In the genomic region with DNA sequence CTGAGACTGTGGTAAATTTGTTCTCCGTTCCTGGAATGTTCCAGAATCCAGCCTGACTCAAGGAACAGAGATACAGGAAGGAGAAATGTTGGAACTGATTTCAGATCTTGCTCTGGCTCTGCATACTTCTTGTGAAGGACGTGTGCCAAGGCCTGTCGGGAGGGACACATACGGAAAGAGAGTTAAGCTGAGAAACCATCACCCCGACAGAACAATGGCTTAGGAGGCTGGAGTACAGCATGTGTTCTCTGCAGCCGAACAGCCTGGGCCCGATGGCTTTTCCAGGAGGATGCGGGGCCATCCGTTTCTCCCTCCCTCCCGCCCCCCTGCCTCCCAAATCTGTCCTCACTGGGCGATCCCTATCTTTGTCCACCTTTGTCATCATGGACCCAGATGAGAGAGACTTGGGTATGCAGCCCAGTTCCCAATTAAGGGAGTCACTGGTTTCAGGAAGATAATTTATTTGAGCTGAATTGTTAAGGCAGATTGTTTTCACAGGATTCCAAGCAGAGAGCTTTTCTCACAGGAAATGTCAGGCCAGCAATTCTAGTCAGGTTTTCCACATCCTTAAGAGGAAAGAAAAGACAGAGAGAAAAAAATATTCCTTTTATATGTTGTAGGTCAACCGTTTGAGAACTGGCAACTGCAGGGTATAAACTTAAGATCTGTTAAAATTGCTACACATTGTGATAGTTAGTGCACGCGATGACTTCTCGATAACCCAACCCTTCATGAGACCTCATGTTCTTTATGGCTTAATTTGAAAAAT, we compare ENCODE assay signal across 11 cellular contexts. TPM values are rescaled to one million over a fixed set of nuclear protein-coding genes. Genes with fewer than 3 reads are reported as not detected.
DNase-seq lines count a peak whose midpoint lies in the region; ATAC-seq and TF ChIP-seq lines count a peak whose summit lies in the region.
"Had no signal": no experiment of that assay in that cellular context is flagged by ENCODE, and none has a peak within 500 bp of the region (broad histone marks: within the 10 kb centered on the region; RNA-seq: fewer than 3 reads in every experiment).

No MANE protein-coding gene starts in this region.

- DNase-seq in caudate nucleus (lab: John Stamatoyannopoulos, UW) (peak in 1 of 61 donors; percentile 34), Right ventricle myocardium superior (peak; percentile 67), ovary (no peak), DMS79 (lab: John Stamatoyannopoulos, UW) (no peak)
- no peak for DNase-seq in stimulated activated CD4-positive, alpha-beta T cell treated with anti-CD3 and anti-CD28 coated beads, Interleukin-2, amount 100 ng/mL, for 24 hours
- DNase-seq: activated CD4-positive, alpha-beta T cell treated with anti-CD3 and anti-CD28 coated beads, Interleukin-2, amount 10 ng/mL, durations not matched to agents 24 days and 14 days; activated T-cell treated with anti-CD3 and anti-CD28 coated beads, Interleukin-2, amount 50 U/mL, for 48 hours; MV-4-11; T-helper 17 cell had no signal

- intact Hi-C loops in Right ventricle myocardium superior (cut with DNase I) (loop anchor here (10.0 kb wide), 1 partner anchor 78 kb away; no protein-coding TSS in a partner anchor), ovary (cut with DNase I) (loop anchor here in 1 of 4 donors (10.0 kb wide), 1 partner anchor 98 kb away; a partner anchor contains a TSS)

- H3K36me3 ChIP-seq in ovary, result no peaks in the 10 kb centered on the region
- no peaks in the 10 kb centered on the region for H3K36me3 ChIP-seq in urinary bladder (ENCODE audit: insufficient read depth)

- no peak for TF ChIP-seq EP300 in ovary (IDR thresholded peaks at IDR 0.05)

- no peaks in the 10 kb centered on the region for H3K27me3 ChIP-seq in ovary

- no peaks in the 10 kb centered on the region for H3K9me3 ChIP-seq in ovary

- no peak for TF ChIP-seq POLR2A in ovary (IDR thresholded peaks at IDR 0.05)

- H3K27ac ChIP-seq in caudate nucleus (ENCODE audit: low read depth, low read length), result peak overlapping the region; percentile 85
- peak overlapping the region; percentile 24 to 62 for H3K27ac ChIP-seq in ovary
- H3K27ac ChIP-seq in urinary bladder (ENCODE audit: low read depth), result peak overlapping the region; percentile 48

- ATAC-seq in Right ventricle myocardium superior (ENCODE audit: poor library complexity) (peak; percentile 56), HG03565 (IDR thresholded peaks at IDR 0.05; ENCODE audit: unreplicated experiment) (no peak)
- ATAC-seq: T-helper 17 cell had no signal

- H3K4me1 ChIP-seq in ovary (ENCODE audit: insufficient read depth) (peaks cover 11% of the 10 kb centered on the region), urinary bladder (ENCODE audit: insufficient read depth) (no peaks in the 10 kb centered on the region)

- TF ChIP-seq CTCF in ovary (IDR thresholded peaks at IDR 0.05), result no peak

- H3K4me3 ChIP-seq in ovary, result no peak overlapping the region
- H3K4me3 ChIP-seq in urinary bladder (ENCODE audit: low read depth, low read length), result no peak overlapping the region

- 30 to 46% (median 38%) methylated on average over 15 of the region's 15 CpGs for WGBS in ovary, 3 donors
- 44% methylated on average over 15 of the region's 15 CpGs for WGBS in urinary bladder

RNA-seq across cellular contexts. Expression of a gene that starts 45.3 kb away (rescaled TPM):
- total RNA-seq in Right ventricle myocardium superior (2.8 TPM), ovary (10 to 100 TPM in 5 of 7 donors, 1 to 10 TPM in 2; 7.9 to 30.3 (median 22.9) TPM), urinary bladder (12.8 TPM)
- polyA plus RNA-seq in ovary (1 to 10 TPM; 6.9 to 8.4 TPM), urinary bladder (5.6 TPM)
